ENCODE assay signal across 23 cellular contexts in genomic region chr14:89452281-89452680, GRCh38.
"Had no signal": no experiment of that assay in that cellular context is flagged by ENCODE, and none has a peak within 500 bp of the region (broad histone marks: within the 10 kb centered on the region; RNA-seq: fewer than 3 reads in every experiment).

No MANE protein-coding gene starts in this region.

- H3K27me3 Mint-ChIP-seq: activated CD4-positive, alpha-beta T cell treated with anti-CD3 and anti-CD28 coated beads for 36 hours; activated CD8-positive, alpha-beta T cell treated with anti-CD3 and anti-CD28 coated beads for 36 hours; activated naive CD4-positive, alpha-beta T cell treated with anti-CD3 and anti-CD28 coated beads, Interleukin-2, amount 50 U/mL, for 24 hours; T-helper 17 cell had no signal

- ATAC-seq: activated CD4-positive, alpha-beta T cell treated with anti-CD3 and anti-CD28 coated beads for 36 hours; activated CD8-positive, alpha-beta T cell treated with anti-CD3 and anti-CD28 coated beads for 36 hours; T-helper 17 cell had no signal

- H3K9me3 ChIP-seq: breast epithelium had no signal

- H3K27ac Mint-ChIP-seq: activated CD4-positive, alpha-beta T cell treated with anti-CD3 and anti-CD28 coated beads for 36 hours; activated CD8-positive, alpha-beta T cell treated with anti-CD3 and anti-CD28 coated beads for 36 hours; activated T-helper 1 cell treated with anti-CD3 and anti-CD28 coated beads, Interleukin-12 subunit alpha, Interleukin-12 subunit beta, Interleukin-2, Interleukin-4 antibody, amounts not matched to agents 30 ng/mL and 10 ng/mL and 1 ng/mL, durations not matched to agents 14 hours and 24 hours and 36 hours; T-helper 17 cell had no signal

- H3K4me3 ChIP-seq: breast epithelium had no signal

- DNase-seq: activated CD4-positive, alpha-beta T cell treated with anti-CD3 and anti-CD28 coated beads for 36 hours; activated CD8-positive, alpha-beta memory T cell treated with anti-CD3 and anti-CD28 coated beads, Interleukin-2, amount 50 U/mL, for 4 hours; activated CD8-positive, alpha-beta T cell treated with anti-CD3 and anti-CD28 coated beads for 36 hours; activated effector memory CD4-positive, alpha-beta T cell treated with Interleukin-2 at 50 U/mL for 16 hours; activated naive CD4-positive, alpha-beta T cell; aorta; Kasumi-1; NCI-H1105 treated with DMSO at 0.1 percent for 48 hours; NCI-H1436 treated with DMSO at 0.1 percent for 48 hours; NCI-H1930; NCI-H2107; NCI-H345; NCI-H510A; NCI-H526 treated with DMSO at 0.1 percent for 48 hours; NCI-H82; SIG-M5; T-helper 17 cell; T1000 had no signal

- H3K9me3 Mint-ChIP-seq: activated CD8-positive, alpha-beta T cell treated with anti-CD3 and anti-CD28 coated beads for 36 hours; activated naive CD4-positive, alpha-beta T cell treated with anti-CD3 and anti-CD28 coated beads, Interleukin-2, amount 50 U/mL, for 24 hours; activated T-helper 1 cell treated with anti-CD3 and anti-CD28 coated beads, Interleukin-12 subunit alpha, Interleukin-12 subunit beta, Interleukin-2, Interleukin-4 antibody, amounts not matched to agents 30 ng/mL and 10 ng/mL and 1 ng/mL, durations not matched to agents 14 hours and 24 hours and 36 hours had no signal

- H3K27ac ChIP-seq: breast epithelium had no signal

- H3K27me3 ChIP-seq: breast epithelium had no signal

- H3K4me3 Mint-ChIP-seq: activated CD4-positive, alpha-beta T cell treated with anti-CD3 and anti-CD28 coated beads for 36 hours; activated CD8-positive, alpha-beta T cell treated with anti-CD3 and anti-CD28 coated beads for 36 hours; activated naive CD4-positive, alpha-beta T cell treated with anti-CD3 and anti-CD28 coated beads, Interleukin-2, amount 50 U/mL, for 24 hours; activated T-helper 1 cell treated with anti-CD3 and anti-CD28 coated beads, Interleukin-12 subunit alpha, Interleukin-12 subunit beta, Interleukin-2, Interleukin-4 antibody, amounts not matched to agents 30 ng/mL and 10 ng/mL and 1 ng/mL, durations not matched to agents 14 hours and 24 hours and 36 hours; T-helper 17 cell had no signal

- FAIRE-seq: colon, TTC549 had no signal

- H3K36me3 ChIP-seq: breast epithelium had no signal

- H3K4me1 ChIP-seq: breast epithelium had no signal
